22 cellular contexts compared by ENCODE assay signal in the genomic region with DNA sequence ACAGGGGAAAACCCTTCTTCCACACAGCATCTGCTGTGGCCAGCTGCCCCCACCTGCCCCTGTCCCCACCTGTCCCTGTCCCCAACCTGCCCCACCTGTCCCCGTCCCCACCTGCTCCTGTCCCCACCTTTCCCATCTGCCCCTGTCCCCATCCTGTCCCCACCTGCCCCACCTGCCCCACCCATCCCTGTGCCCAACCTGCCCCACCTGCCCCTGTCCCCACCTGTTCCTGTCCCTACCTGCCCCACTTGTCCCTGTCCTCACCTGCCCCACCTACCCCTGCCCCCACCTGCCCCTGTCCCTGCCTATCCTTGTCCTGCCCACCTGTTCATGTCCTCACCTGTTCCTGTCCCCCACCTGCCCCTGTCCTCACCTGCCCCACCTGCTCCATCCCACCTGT. TPM values are rescaled to one million over a fixed set of nuclear protein-coding genes. Genes with fewer than 3 reads are reported as not detected.
"Had no signal": no experiment of that assay in that cellular context is flagged by ENCODE, and none has a peak within 500 bp of the region (broad histone marks: within the 10 kb centered on the region; RNA-seq: fewer than 3 reads in every experiment).

No MANE protein-coding gene starts in this region.

- DNase-seq: dorsolateral prefrontal cortex; effector CD8-positive, alpha-beta T cell; islet precursor cell; mesenchymal stem cell; midbrain; nucleus accumbens; ovary; small intestine; stimulated activated CD4-positive, alpha-beta T cell treated with anti-CD3 and anti-CD28 coated beads, Interleukin-12 subunit alpha, Interleukin-12 subunit beta, amount 100 ng/mL, for 4 hours; stimulated activated naive CD4-positive, alpha-beta T cell; stomach; substantia nigra; transverse colon had no signal

RNA-seq across cellular contexts. Expression of a gene that starts 6.4 kb away (rescaled TPM):
- total RNA-seq: fibroblast of lung; glomerular endothelial cell; left lung; natural killer cell treated with Interleukin-12 subunit alpha and Interleukin-12 subunit beta and Interleukin-15 and Interleukin-18, amount 100 ng/mL, for 72 hours; posterior vena cava; thoracic aorta had no signal

RNA-seq across cellular contexts. Expression of a gene that starts 50.5 kb away (rescaled TPM):
- total RNA-seq: fibroblast of lung; glomerular endothelial cell; left lung; lung; natural killer cell treated with Interleukin-12 subunit alpha and Interleukin-12 subunit beta and Interleukin-15 and Interleukin-18, amount 100 ng/mL, for 72 hours; ovary; posterior vena cava; right atrium auricular region; stomach; thoracic aorta; transverse colon; urinary bladder had no signal
